In genomic region chr2:151422917-151423439, GRCh38 we compare ENCODE assay signal across 1 cellular context.
TF ChIP-seq lines count a peak whose summit lies in the region.

No MANE protein-coding gene starts in this region.

TF ChIP-seq in GM12878, 131 proteins besides CTCF, POLR2A, EP300 and RAD21 (continued from another document and continues in another):
- TF ChIP-seq NKRF (conservative IDR thresholded peaks at IDR 0.05) = no peak
- no peak for TF ChIP-seq MEF2A (IDR thresholded peaks at IDR 0.05; ENCODE audit: insufficient read depth, low read depth, low read length)
- TF ChIP-seq CBX3 (IDR thresholded peaks at IDR 0.05; ENCODE audit: borderline replicate concordance, low read depth) = no peak
- TF ChIP-seq RUNX3 (IDR thresholded peaks at IDR 0.05; ENCODE audit: low read length) = no peak
- TF ChIP-seq PRDM15 (CRISPR knock-in tag; IDR thresholded peaks at IDR 0.05) = no peak
- no peak for TF ChIP-seq RAD51 (IDR thresholded peaks at IDR 0.05)
- TF ChIP-seq HDGF (IDR thresholded peaks at IDR 0.05) = no peak
- TF ChIP-seq JUNB (IDR thresholded peaks at IDR 0.05) = no peak; the same call in 1 of the 2 replicates
- no peak for TF ChIP-seq TCF7 (IDR thresholded peaks at IDR 0.05; ENCODE audit: borderline replicate concordance)
- TF ChIP-seq MXI1 (IDR thresholded peaks at IDR 0.05; ENCODE audit: low read depth, low read length) = peak; percentile 47; the same call in 1 of the 2 replicates
- TF ChIP-seq ZNF622 (IDR thresholded peaks at IDR 0.05) = no peak
- no peak for TF ChIP-seq ZNF217 (IDR thresholded peaks at IDR 0.05)
- TF ChIP-seq ZNF274 (IDR thresholded peaks at IDR 0.05; ENCODE audit: insufficient read depth, insufficient read length) = no peak
- TF ChIP-seq NRF1 (conservative IDR thresholded peaks at IDR 0.05; ENCODE audit: low read depth, low read length) = no peak
- no peak for TF ChIP-seq SUPT20H (IDR thresholded peaks at IDR 0.05; ENCODE audit: borderline replicate concordance, control insufficient read depth, low read depth, low read length)
- TF ChIP-seq RB1 (IDR thresholded peaks at IDR 0.05; ENCODE audit: borderline replicate concordance) = no peak
- no peak for TF ChIP-seq NFYA (IDR thresholded peaks at IDR 0.05; ENCODE audit: borderline replicate concordance, low read depth, low read length)
- no peak for TF ChIP-seq CREM (IDR thresholded peaks at IDR 0.05; ENCODE audit: low read depth)
- TF ChIP-seq DPF2 (IDR thresholded peaks at IDR 0.05) = 0 out of 2 replicates have a peak, but pooled peaks have one; percentile 45
- TF ChIP-seq ATF2 (IDR thresholded peaks at IDR 0.05; ENCODE audit: low read length) = no peak
- 0 out of 2 replicates have a peak, but pooled peaks have one; percentile 53 for TF ChIP-seq ZNF687 (IDR thresholded peaks at IDR 0.05)
- TF ChIP-seq NFIC (IDR thresholded peaks at IDR 0.05; ENCODE audit: low read depth, low read length) = no peak
- TF ChIP-seq MTA2 (IDR thresholded peaks at IDR 0.05; ENCODE audit: low read depth) = peak; percentile 93
- no peak for TF ChIP-seq RELB (IDR thresholded peaks at IDR 0.05; ENCODE audit: low read depth)
- TF ChIP-seq ZBTB4 (CRISPR knock-in tag; IDR thresholded peaks at IDR 0.05) = no peak
- TF ChIP-seq BMI1 (IDR thresholded peaks at IDR 0.05; ENCODE audit: borderline replicate concordance) = no peak
- TF ChIP-seq TARDBP (IDR thresholded peaks at IDR 0.05; ENCODE audit: borderline replicate concordance) = no peak
- no peak for TF ChIP-seq ZSCAN29 (IDR thresholded peaks at IDR 0.05)
- TF ChIP-seq SREBF1 (IDR thresholded peaks at IDR 0.05; ENCODE audit: low read length) = no peak
- no peak for TF ChIP-seq NBN (IDR thresholded peaks at IDR 0.05)
- no peak for TF ChIP-seq PAX8 (IDR thresholded peaks at IDR 0.05)
- no peak for TF ChIP-seq CEBPZ (IDR thresholded peaks at IDR 0.05; ENCODE audit: low read depth, low read length)
- TF ChIP-seq ATF7 (IDR thresholded peaks at IDR 0.05; ENCODE audit: low read depth) = 0 out of 2 replicates have a peak, but pooled peaks have one; percentile 32
- no peak for TF ChIP-seq ZBTB11 (CRISPR knock-in tag; IDR thresholded peaks at IDR 0.05)
- peak; percentile 31 for TF ChIP-seq MEF2B (IDR thresholded peaks at IDR 0.05; ENCODE audit: partially characterized antibody, poor library complexity, severe bottlenecking)
- TF ChIP-seq SMAD5 (IDR thresholded peaks at IDR 0.05; ENCODE audit: low read depth) = no peak
